Comparison of ENCODE assay signal across 8 cellular contexts in genomic region chr5:139633295-139634027, GRCh38. TPM values are rescaled to one million over a fixed set of nuclear protein-coding genes. Genes with fewer than 3 reads are reported as not detected.
DNase-seq lines count a peak whose midpoint lies in the region; ATAC-seq lines count a peak whose summit lies in the region.

No MANE protein-coding gene starts in this region.

- intact Hi-C loops in left colon (cut with DNase I, micrococcal nuclease), result loop anchor here (5.0 kb wide), 2 partner anchors 59 to 134 kb away; no protein-coding TSS in a partner anchor

- ATAC-seq in HG02852 (IDR thresholded peaks at IDR 0.05; ENCODE audit: unreplicated experiment), result peak; percentile 21
- peak; percentile 19 for ATAC-seq in left colon

- DNase-seq in DMS53 (lab: John Stamatoyannopoulos, UW) (peak; percentile 89), NCI-H446 treated with DMSO at 0.1 percent for 48 hours (lab: John Stamatoyannopoulos, UW) (peak; percentile 55), cerebellum (ENCODE audit: low spot score) (peak; percentile 84), left colon (peak; percentile 62), GOT3 (lab: John Stamatoyannopoulos, UW) (no peak)
- DNase-seq in activated CD4-positive, CD25-positive, alpha-beta regulatory T cell treated with anti-CD3 and anti-CD28 coated beads, Interleukin-2, amount 50 U/mL, for 16 hours (ENCODE audit: low read depth, low spot score), result peak; percentile 37
- DNase-seq in stimulated activated CD4-positive, alpha-beta T cell treated with anti-CD3 and anti-CD28 coated beads, Interleukin-4, amount 100 ng/mL, for 1 hour, result peak; percentile 64

RNA-seq across cellular contexts. Expression of gene CXXC5, which starts 14.7 kb away (rescaled TPM):
- total RNA-seq in cerebellum (76.6 TPM), left colon (10 to 100 TPM; 28.2 to 30.2 TPM)
